Comparison of ENCODE assay signal across 18 cellular contexts in genomic region chr12:21566223-21566906, GRCh38. TPM values are rescaled to one million over a fixed set of nuclear protein-coding genes. Genes with fewer than 3 reads are reported as not detected.
A peak's percentile ranks its signal among the peaks of the same experiment; 100 is the strongest.
DNase-seq lines count a peak whose midpoint lies in the region; ATAC-seq, FAIRE-seq and TF ChIP-seq lines count a peak whose summit lies in the region.
"Had no signal": no experiment of that assay in that cellular context is flagged by ENCODE, and none has a peak within 500 bp of the region (broad histone marks: within the 10 kb centered on the region; RNA-seq: fewer than 3 reads in every experiment).

No MANE protein-coding gene starts in this region.

- H3K36me3 ChIP-seq in HepG2 (replicated peaks in 1 of 2; ENCODE audit: control insufficient read depth in 1 of 2, insufficient read depth in 2 of 2, low read length in 2 of 2) (no peaks in the 10 kb centered on the region), SK-N-SH (replicated peaks in 1 of 2; ENCODE audit: control insufficient read depth in 1 of 2, insufficient read depth in 2 of 2, low read length in 1 of 2) (no peaks in the 10 kb centered on the region), thyroid gland (no peaks in the 10 kb centered on the region), WERI-Rb-1 (no peaks in the 10 kb centered on the region)
- H3K36me3 ChIP-seq: SJCRH30 had no signal

- H3K4me2 ChIP-seq in HepG2 (ENCODE audit: low read depth, low read length) (peak overlapping the region; percentile 24; the same call in 1 of the 2 replicates), SK-N-SH (no peak overlapping the region)
- H3K4me2 ChIP-seq: KMS-11, PC-9 had no signal

- H3K4me1 ChIP-seq in HepG2 (ENCODE audit: insufficient read depth, low read length) (peaks cover 52% of the 10 kb centered on the region), SK-N-SH (ENCODE audit: control insufficient read depth in 1 of 2, insufficient read depth in 2 of 2, low read depth in 1 of 2, low read length in 1 of 2) (no peaks in the 10 kb centered on the region), thyroid gland (no peaks in the 10 kb centered on the region)
- H3K4me1 ChIP-seq: SJCRH30 had no signal

- H3K9me3 ChIP-seq in HepG2 (ENCODE audit: low read length) (no peaks in the 10 kb centered on the region), SK-N-SH (no peaks in the 10 kb centered on the region), thyroid gland (no peaks in the 10 kb centered on the region), WERI-Rb-1 (ENCODE audit: severe bottlenecking) (no peaks in the 10 kb centered on the region)
- H3K9me3 ChIP-seq: SJCRH30 had no signal

- H2AFZ ChIP-seq in HepG2 (ENCODE audit: low read length) = no peak overlapping the region
- no peak overlapping the region for H2AFZ ChIP-seq in SK-N-SH (ENCODE audit: low read depth)
- H2AFZ ChIP-seq: PC-9 had no signal

- TF ChIP-seq EP300 in HepG2 (IDR thresholded peaks at IDR 0.05; ENCODE audit: low read depth in 2 of 2, low read length in 2 of 2) (no peak), HepG2 (CRISPR knock-in tag; IDR thresholded peaks at IDR 0.05; ENCODE audit: borderline replicate concordance) (no peak), SK-N-SH (IDR thresholded peaks at IDR 0.05; ENCODE audit: borderline replicate concordance in 1 of 2, low read depth in 1 of 2, low read length in 1 of 2) (no peak)

- DNase-seq in HuH-7 (ENCODE audit: low spot score) = peak; percentile 30
- peak; percentile 18 for DNase-seq in fibroblast of villous mesenchyme (ENCODE audit: low read depth)
- peak; percentile 32 for DNase-seq in HepG2 (ENCODE audit: low spot score)
- peak; percentile 36 for DNase-seq in skeletal muscle cell (ENCODE audit: low read depth)
- DNase-seq in SK-N-SH = no peak
- no peak for DNase-seq in thyroid gland
- no peak for DNase-seq in WERI-Rb-1
- DNase-seq in putamen (ENCODE audit: low spot score) = no peak
- DNase-seq: C1 segment of cervical spinal cord; CD8-positive, alpha-beta memory T cell; DMS79; NCI-H1417 treated with DMSO at 0.1 percent for 48 hours; NCI-H1930; NCI-H526; PC-9; SJCRH30 had no signal

- peak; percentile 76 for ATAC-seq in HepG2

- FAIRE-seq in HepG2 (lab: Jason Lieb, UNC) = peak; percentile 68

- BruUV-seq in HepG2 (replicated peaks; lab: Mats Ljungman, UMichigan) = no TSS peak

- H3K9me2 ChIP-seq in SK-N-SH = no peaks in the 10 kb centered on the region

- H3K9ac ChIP-seq in HepG2 (ENCODE audit: insufficient read depth, low read depth, low read length) (no peak overlapping the region), SK-N-SH (no peak overlapping the region)
- H3K9ac ChIP-seq: KMS-11 had no signal

- in situ Hi-C loops in HepG2 (cut with HindIII; ENCODE audit: extremely low pct_ligation_motif_present, low pct_unique_long_range_greater_than_20kb) = no loop called here

- WGBS in HepG2 (ENCODE audit: low lambda C conversion rate) = 26% methylated on average over 5 of the region's 5 CpGs
- 17% methylated on average over 5 of the region's 5 CpGs for WGBS in SK-N-SH (ENCODE audit: low lambda C conversion rate)
- 85 to 87% methylated on average over 5 of the region's 5 CpGs for WGBS in thyroid gland, 2 donors

- TF ChIP-seq POLR2A in HepG2 (IDR thresholded peaks at IDR 0.05; ENCODE audit: insufficient read depth in 1 of 2, low read depth in 2 of 2, low read length in 2 of 2) (no peak), thyroid gland (IDR thresholded peaks at IDR 0.05) (no peak)

- POLR2A ChIA-PET in HepG2 (lab: Yijun Ruan, JAX) = no interaction called here
- POLR2A ChIA-PET in SK-N-SH (lab: Yijun Ruan, JAX) = no interaction called here

- H4K20me1 ChIP-seq in HepG2 (ENCODE audit: insufficient read depth, low read length) (no peaks in the 10 kb centered on the region), SK-N-SH (ENCODE audit: insufficient read depth) (no peaks in the 10 kb centered on the region)

- no peak for TF ChIP-seq RAD21 in HepG2 (CRISPR knock-in tag; IDR thresholded peaks at IDR 0.05)
- TF ChIP-seq RAD21 in SK-N-SH (IDR thresholded peaks at IDR 0.05; ENCODE audit: low read length) = no peak

- CTCF ChIA-PET in HepG2 (lab: Yijun Ruan, JAX; ENCODE audit: low intra/inter-chr PET ratio, low total read pairs) = no interaction called here
- CTCF ChIA-PET in SK-N-SH (lab: Yijun Ruan, JAX) = interaction anchor here (1.0 to 1.2 kb wide), 2 partner anchors 67 to 114 kb away, joined by 3 to 4 read pairs; no protein-coding TSS in a partner anchor

- no peak overlapping the region for H3K4me3 ChIP-seq in fibroblast of villous mesenchyme (ENCODE audit: low read depth, low read length)
- H3K4me3 ChIP-seq in HepG2 (replicated peaks in 1 of 3; ENCODE audit: insufficient read depth in 1 of 3, low read depth in 2 of 3, low read length in 3 of 3) = no peak overlapping the region
- no peak overlapping the region for H3K4me3 ChIP-seq in skeletal muscle cell (ENCODE audit: low read depth, low read length)
- H3K4me3 ChIP-seq in SK-N-SH (ENCODE audit: low read depth in 2 of 2, low read length in 1 of 2) = no peak overlapping the region
- no peak overlapping the region for H3K4me3 ChIP-seq in thyroid gland (replicated peaks in 1 of 3)
- H3K4me3 ChIP-seq in WERI-Rb-1 (ENCODE audit: low read depth, low read length) = no peak overlapping the region
- H3K4me3 ChIP-seq: PC-9, SJCRH30 had no signal

- H3K27me3 ChIP-seq in HepG2 (ENCODE audit: control insufficient read depth in 1 of 2, insufficient read depth in 2 of 2, low read length in 2 of 2) (no peaks in the 10 kb centered on the region), SK-N-SH (ENCODE audit: insufficient read depth) (no peaks in the 10 kb centered on the region; the same call in 1 of the 2 replicates), thyroid gland (no peaks in the 10 kb centered on the region), WERI-Rb-1 (ENCODE audit: insufficient read depth, low read depth, severe bottlenecking) (no peaks in the 10 kb centered on the region)
- H3K27me3 ChIP-seq: SJCRH30 had no signal

- H3K27ac ChIP-seq in HepG2 (ENCODE audit: extremely low read length, insufficient read depth, low read length) (peak overlapping the region; percentile 28), SK-N-SH (ENCODE audit: low read depth in 2 of 2, low read length in 1 of 2) (no peak overlapping the region), thyroid gland (no peak overlapping the region), WERI-Rb-1 (no peak overlapping the region)
- H3K27ac ChIP-seq: KMS-11, PC-9, SJCRH30 had no signal

- no peaks in the 10 kb centered on the region for H3F3A ChIP-seq in SK-N-SH (replicated peaks; ENCODE audit: insufficient read depth)

- intact Hi-C loops in HepG2 (cut with micrococcal nuclease; ENCODE audit: unreplicated experiment) (no loop called here), thyroid gland (cut with DNase I) (no loop called here)

- H3K79me2 ChIP-seq in HepG2 (ENCODE audit: insufficient read depth, low read length) (no peaks in the 10 kb centered on the region), SK-N-SH (ENCODE audit: insufficient read depth) (no peaks in the 10 kb centered on the region)

- no peak for TF ChIP-seq CTCF in fibroblast of villous mesenchyme (IDR thresholded peaks at IDR 0.05; ENCODE audit: insufficient read depth, low read depth, low read length)
- TF ChIP-seq CTCF in HepG2 (CRISPR knock-in tag; IDR thresholded peaks at IDR 0.05) = no peak
- no peak for TF ChIP-seq CTCF in SK-N-SH (IDR thresholded peaks at IDR 0.05)
- no peak for TF ChIP-seq CTCF in thyroid gland (IDR thresholded peaks at IDR 0.05)
- no peak for TF ChIP-seq CTCF in WERI-Rb-1 (IDR thresholded peaks at IDR 0.05; ENCODE audit: low read depth, low read length)

RNA-seq across cellular contexts. Expression of gene GYS2, which starts 38.3 kb away (rescaled TPM):
- total RNA-seq in fibroblast of villous mesenchyme (not detected in 2 replicates), HepG2 (2016; rRNA removed; fragmentation: Illumina TruSeq; extraction: Trizol) (not detected in 2 replicates), thyroid gland (not detected)
- not detected in 2 replicates for total RNA-seq in HepG2 (2016; cell fraction: cytosol; rRNA removed; fragmentation: Illumina TruSeq; extraction: Trizol; ENCODE audit: low read depth)
- total RNA-seq in HepG2 (2016; cell fraction: insoluble cytoplasmic fraction; rRNA removed; fragmentation: Illumina TruSeq; extraction: Trizol) = not detected in 2 replicates
- not detected in 2 replicates for total RNA-seq in HepG2 (2016; cell fraction: membrane; rRNA removed; fragmentation: Illumina TruSeq; extraction: Trizol)
- total RNA-seq in HepG2 (2016; cell fraction: nucleus; rRNA removed; fragmentation: Illumina TruSeq; extraction: Trizol) = not detected in 2 replicates
- polyA plus RNA-seq in HepG2 (2011; rRNA removed) (not detected in 2 replicates), SK-N-SH (2012; rRNA removed) (0.02 TPM in 1 of 2 replicates, not detected in the other)
- polyA plus RNA-seq in HepG2 (2011; cell fraction: cytosol; rRNA removed) = not detected in 2 replicates
- not detected in 2 replicates for polyA plus RNA-seq in HepG2 (2011; cell fraction: nucleus; rRNA removed)
- not detected in 2 replicates for polyA plus RNA-seq in HepG2 (2012)
- polyA plus RNA-seq in HepG2 (2016; cell fraction: cytosol; fragmentation: Illumina TruSeq; extraction: Trizol; ENCODE audit: low read depth) = not detected in 2 replicates
- not detected in 2 replicates for polyA plus RNA-seq in HepG2 (2016; cell fraction: insoluble cytoplasmic fraction; fragmentation: Illumina TruSeq; extraction: Trizol; ENCODE audit: low read depth)
- not detected in 2 replicates for polyA plus RNA-seq in HepG2 (2016; cell fraction: membrane; fragmentation: Illumina TruSeq; extraction: Trizol; ENCODE audit: low read depth)
- not detected in 2 replicates for polyA plus RNA-seq in HepG2 (2016; cell fraction: nucleus; fragmentation: Illumina TruSeq; extraction: Trizol; ENCODE audit: insufficient read depth, low read depth)
- 0.05 TPM in 1 of 2 replicates, not detected in the other for polyA minus RNA-seq in HepG2 (2011; rRNA and poly(A)+ RNA removed; ENCODE audit: low replicate concordance)
- polyA minus RNA-seq in HepG2 (2011; cell fraction: cytosol; rRNA and poly(A)+ RNA removed) = not detected in 2 replicates
- not detected in 2 replicates for polyA minus RNA-seq in HepG2 (2011; cell fraction: nucleus; rRNA and poly(A)+ RNA removed)
- not detected in 2 replicates for polyA plus RNA-seq in SK-N-SH (2012; cell fraction: cytosol; rRNA removed)
- not detected in 2 replicates for polyA plus RNA-seq in SK-N-SH (2012; cell fraction: nucleus; rRNA removed)
- total RNA-seq: CD8-positive, alpha-beta memory T cell; H4; PC-9; SJCRH30 had no signal
- polyA plus RNA-seq: CD8-positive, alpha-beta memory T cell had no signal

RNA-seq across cellular contexts. Expression of gene SPX, which starts 40.3 kb away (rescaled TPM):
- total RNA-seq in fibroblast of villous mesenchyme = under 0.01 and 0.86 TPM in 2 replicates
- 0.07 TPM in 1 of 2 replicates, not detected in the other for total RNA-seq in HepG2 (2016; rRNA removed; fragmentation: Illumina TruSeq; extraction: Trizol)
- not detected in 2 replicates for total RNA-seq in HepG2 (2016; cell fraction: cytosol; rRNA removed; fragmentation: Illumina TruSeq; extraction: Trizol; ENCODE audit: low read depth)
- not detected in 2 replicates for total RNA-seq in HepG2 (2016; cell fraction: insoluble cytoplasmic fraction; rRNA removed; fragmentation: Illumina TruSeq; extraction: Trizol)
- total RNA-seq in HepG2 (2016; cell fraction: membrane; rRNA removed; fragmentation: Illumina TruSeq; extraction: Trizol) = 0.06 and 0.14 TPM in 2 replicates
- not detected in 2 replicates for total RNA-seq in HepG2 (2016; cell fraction: nucleus; rRNA removed; fragmentation: Illumina TruSeq; extraction: Trizol)
- 0.16 and 0.30 TPM in 2 replicates for polyA plus RNA-seq in HepG2 (2011; rRNA removed)
- polyA plus RNA-seq in HepG2 (2011; cell fraction: cytosol; rRNA removed) = 0.07 and 0.27 TPM in 2 replicates
- polyA plus RNA-seq in HepG2 (2011; cell fraction: nucleus; rRNA removed) = 0.10 TPM in 2 replicates
- polyA plus RNA-seq in HepG2 (2012) = 0.34 and 0.37 TPM in 2 replicates
- not detected in 2 replicates for polyA plus RNA-seq in HepG2 (2016; cell fraction: cytosol; fragmentation: Illumina TruSeq; extraction: Trizol; ENCODE audit: low read depth)
- 0.19 TPM in 1 of 2 replicates, not detected in the other for polyA plus RNA-seq in HepG2 (2016; cell fraction: insoluble cytoplasmic fraction; fragmentation: Illumina TruSeq; extraction: Trizol; ENCODE audit: low read depth)
- not detected in 2 replicates for polyA plus RNA-seq in HepG2 (2016; cell fraction: membrane; fragmentation: Illumina TruSeq; extraction: Trizol; ENCODE audit: low read depth)
- polyA plus RNA-seq in HepG2 (2016; cell fraction: nucleus; fragmentation: Illumina TruSeq; extraction: Trizol; ENCODE audit: insufficient read depth, low read depth) = not detected in 2 replicates
- not detected in 2 replicates for polyA minus RNA-seq in HepG2 (2011; rRNA and poly(A)+ RNA removed; ENCODE audit: low replicate concordance)
- 0.40 TPM in 1 of 2 replicates, not detected in the other for polyA minus RNA-seq in HepG2 (2011; cell fraction: cytosol; rRNA and poly(A)+ RNA removed)
- polyA minus RNA-seq in HepG2 (2011; cell fraction: nucleus; rRNA and poly(A)+ RNA removed) = 0.13 and 0.25 TPM in 2 replicates
- polyA plus RNA-seq in SK-N-SH (2012; rRNA removed) = not detected in 2 replicates
- not detected in 2 replicates for polyA plus RNA-seq in SK-N-SH (2012; cell fraction: cytosol; rRNA removed)
- polyA plus RNA-seq in SK-N-SH (2012; cell fraction: nucleus; rRNA removed) = 0.06 and 0.07 TPM in 2 replicates
- 10 to 100 TPM; 18.0 to 48.2 (median 40.4) TPM for total RNA-seq in thyroid gland
- polyA plus RNA-seq: CD8-positive, alpha-beta memory T cell had no signal

Comparison
In these comparisons a context has a peak if more than half of its experiments do, and no peak if none do; other contexts are left out.
1. DNase-seq: peak in HuH-7 (single experiment), fibroblast of villous mesenchyme (single experiment), HepG2 (single experiment) and skeletal muscle cell (single experiment); none in SK-N-SH (single experiment), thyroid gland (0 of 2), WERI-Rb-1 (single experiment) and putamen (single experiment).
2. RNA of gene SPX, which starts 40.3 kb away (total RNA-seq): 18.0 to 48.2 TPM in thyroid gland; under 0.01 to 0.86 TPM in fibroblast of villous mesenchyme and 0.06 to 0.14 TPM in HepG2; every median in the first group is over 10 times any median in the second.